In the genomic region with DNA sequence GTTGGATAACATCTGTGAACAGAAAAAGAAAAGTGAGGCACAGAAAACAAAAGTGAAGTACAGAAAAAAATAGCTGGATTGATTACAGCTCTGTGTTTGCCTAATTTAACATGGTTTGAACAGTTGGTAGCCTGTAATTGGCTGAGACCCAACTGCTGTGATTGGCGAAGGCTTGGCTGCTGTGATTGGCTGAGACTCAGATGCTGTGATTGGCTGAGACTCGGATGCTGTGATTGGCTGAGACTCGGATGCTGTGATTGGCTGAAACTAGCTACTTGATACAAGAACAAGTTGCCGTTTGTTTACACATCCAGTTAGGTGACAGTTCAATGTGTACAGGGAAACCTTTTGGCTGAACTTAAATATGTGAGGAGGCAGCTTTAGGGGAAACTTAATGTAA, we compare ENCODE assay signal across 1 cellular context.
TF ChIP-seq lines count a peak whose summit lies in the region.

No MANE protein-coding gene starts in this region.

TF ChIP-seq in A549, 52 proteins besides CTCF, POLR2A, EP300 and RAD21 (continued from another document):
- TF ChIP-seq ATOH8 (CRISPR knock-in tag; IDR thresholded peaks at IDR 0.05; ENCODE audit: low read depth) (no peak), ZC3H11A (IDR thresholded peaks at IDR 0.05) (no peak), JUNB (IDR thresholded peaks at IDR 0.05) (no peak), CHD2 (IDR thresholded peaks at IDR 0.05; ENCODE audit: low read length, partially characterized antibody) (no peak), CHD4 (IDR thresholded peaks at IDR 0.05; ENCODE audit: borderline replicate concordance) (no peak), FOSL2 (IDR thresholded peaks at IDR 0.05) (no peak), FOSL2 (CRISPR knock-in tag; IDR thresholded peaks at IDR 0.05) (no peak), NPAS2 (CRISPR knock-in tag; IDR thresholded peaks at IDR 0.05; ENCODE audit: borderline replicate concordance) (no peak), POLR2AphosphoS2 (conservative IDR thresholded peaks at IDR 0.05; ENCODE audit: low read length) (no peak)
- TF ChIP-seq, protein P1, sequence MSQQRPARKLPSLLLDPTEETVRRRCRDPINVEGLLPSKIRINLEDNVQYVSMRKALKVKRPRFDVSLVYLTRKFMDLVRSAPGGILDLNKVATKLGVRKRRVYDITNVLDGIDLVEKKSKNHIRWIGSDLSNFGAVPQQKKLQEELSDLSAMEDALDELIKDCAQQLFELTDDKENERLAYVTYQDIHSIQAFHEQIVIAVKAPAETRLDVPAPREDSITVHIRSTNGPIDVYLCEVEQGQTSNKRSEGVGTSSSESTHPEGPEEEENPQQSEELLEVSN (IDR thresholded peaks at IDR 0.05; ENCODE audit: borderline replicate concordance, low read depth): no peak
